ENCODE assay signal across 14 cellular contexts in genomic region chr5:57598756-57599155, GRCh38.
A peak's percentile ranks its signal among the peaks of the same experiment; 100 is the strongest.
DNase-seq lines count a peak whose midpoint lies in the region; TF ChIP-seq lines count a peak whose summit lies in the region.
"Had no signal": no experiment of that assay in that cellular context is flagged by ENCODE, and none has a peak within 500 bp of the region (broad histone marks: within the 10 kb centered on the region; RNA-seq: fewer than 3 reads in every experiment).

No MANE protein-coding gene starts in this region.

- H3K4me3 Mint-ChIP-seq in brain, result no peak overlapping the region
- no peak overlapping the region for H3K4me3 Mint-ChIP-seq in CD8-positive, alpha-beta memory T cell
- H3K4me3 Mint-ChIP-seq: nephron progenitor cell had no signal

- H3K9ac ChIP-seq in neuronal stem cell (ENCODE audit: low read depth, low read length, poor library complexity) (no peak overlapping the region), MM.1S (ENCODE audit: low read length) (no peak overlapping the region)

- H3K14ac ChIP-seq in neuronal stem cell (ENCODE audit: low read length), result no peak overlapping the region

- TF ChIP-seq POLR2A in erythroblast (IDR thresholded peaks at IDR 0.05; ENCODE audit: low read length), result no peak

- H3K27me3 ChIP-seq in neuronal stem cell (ENCODE audit: control insufficient read depth in 3 of 3, insufficient read depth in 3 of 3, low read depth in 1 of 3, low read length in 3 of 3) (no peaks in the 10 kb centered on the region), MM.1S (replicated peaks; ENCODE audit: insufficient read depth, low read length) (no peaks in the 10 kb centered on the region)
- no peaks in the 10 kb centered on the region for H3K27me3 ChIP-seq in CD8-positive, alpha-beta memory T cell (ENCODE audit: insufficient read depth, low read length, poor library complexity, severe bottlenecking)

- H3K36me3 ChIP-seq in neuronal stem cell (replicated peaks in 1 of 2; ENCODE audit: control insufficient read depth in 2 of 2, insufficient read depth in 2 of 2, low read length in 2 of 2) (no peaks in the 10 kb centered on the region), MM.1S (replicated peaks; ENCODE audit: insufficient read depth, low read length) (no peaks in the 10 kb centered on the region)
- no peaks in the 10 kb centered on the region for H3K36me3 ChIP-seq in CD8-positive, alpha-beta memory T cell (ENCODE audit: insufficient read depth, low read length)

- H4K91ac ChIP-seq in neuronal stem cell (ENCODE audit: low read depth, low read length, poor library complexity), result no peak overlapping the region

- no peak overlapping the region for H4K8ac ChIP-seq in neuronal stem cell (ENCODE audit: low read depth, low read length)

- H3K4me1 ChIP-seq in neuronal stem cell (ENCODE audit: control insufficient read depth in 2 of 2, insufficient read depth in 1 of 2, low read depth in 1 of 2, low read length in 2 of 2), result peaks cover 0 to 5% of the 10 kb centered on the region in 2 donors
- H3K4me1 ChIP-seq in MM.1S (ENCODE audit: low read length), result peaks cover 33% of the 10 kb centered on the region
- H3K4me1 ChIP-seq in CD8-positive, alpha-beta memory T cell (ENCODE audit: insufficient read depth, low read length), result no peaks in the 10 kb centered on the region

- no peak overlapping the region for H2BK15ac ChIP-seq in neuronal stem cell (ENCODE audit: low read length)

- H4K20me1 ChIP-seq in MM.1S (ENCODE audit: insufficient read depth, low read length), result no peaks in the 10 kb centered on the region

- no peak overlapping the region for H3K4ac ChIP-seq in neuronal stem cell (ENCODE audit: low read length)

- no peak overlapping the region for H2BK120ac ChIP-seq in neuronal stem cell (ENCODE audit: low read depth, low read length)

- 100% methylated on average over 1 of the region's 3 CpGs; no CpG with 5 or more reads in 1 of the 2 donors for WGBS in neuronal stem cell (ENCODE audit: extremely low coverage in 2 of 2, insufficient read length in 2 of 2, insufficient replicate concordance in 1 of 2), 2 donors

- no peak overlapping the region for H2AK5ac ChIP-seq in neuronal stem cell (ENCODE audit: low read depth, low read length)

- H3K4me1 Mint-ChIP-seq in brain, result peaks cover 51% of the 10 kb centered on the region
- H3K4me1 Mint-ChIP-seq in CD8-positive, alpha-beta memory T cell, result no peaks in the 10 kb centered on the region
- H3K4me1 Mint-ChIP-seq: nephron progenitor cell had no signal

- H3K79me2 ChIP-seq in MM.1S (ENCODE audit: low read length), result no peaks in the 10 kb centered on the region

- H3K27me3 Mint-ChIP-seq in brain, result no peaks in the 10 kb centered on the region
- peaks cover 0 to 13% of the 10 kb centered on the region in 2 donors for H3K27me3 Mint-ChIP-seq in CD8-positive, alpha-beta memory T cell

- POLR2A ChIA-PET in CD8-positive, alpha-beta memory T cell (lab: Charles Lee), result no interaction called here

- no peaks in the 10 kb centered on the region for H3K9me2 ChIP-seq in MM.1S (replicated peaks; ENCODE audit: insufficient read depth, low read length)

- no peaks in the 10 kb centered on the region for H3K9me3 Mint-ChIP-seq in brain
- H3K9me3 Mint-ChIP-seq in CD8-positive, alpha-beta memory T cell, result peaks cover 0 to 4% (median 0%) of the 10 kb centered on the region in 5 donors
- H3K9me3 Mint-ChIP-seq: nephron progenitor cell had no signal

- peak overlapping the region in 3 of 5 experiments; percentile 15 to 63 (median 54) for H3K27ac Mint-ChIP-seq in brain
- no peak overlapping the region for H3K27ac Mint-ChIP-seq in CD8-positive, alpha-beta memory T cell

- H3K4me3 ChIP-seq in neuronal stem cell (ENCODE audit: low read length in 2 of 2) (no peak overlapping the region), MM.1S (ENCODE audit: low read length) (no peak overlapping the region)
- H3K4me3 ChIP-seq in CD8-positive, alpha-beta memory T cell (ENCODE audit: low read length), result no peak overlapping the region

- DNase-seq in GM03348 (ENCODE audit: low spot score) (peak; percentile 46), HK-2 (ENCODE audit: unreplicated experiment) (peak; percentile 13), neuronal stem cell (ENCODE audit: low spot score) (no peak), erythroblast (lab: John Stamatoyannopoulos, UW) (no peak), MM.1S (no peak), NCI-H446 (lab: John Stamatoyannopoulos, UW) (no peak)
- no peak for DNase-seq in CD8-positive, alpha-beta memory T cell
- DNase-seq: activated CD4-positive, CD25-positive, alpha-beta regulatory T cell treated with anti-CD3 and anti-CD28 coated beads, Interleukin-2, amount 50 U/mL, for 72 hours; central memory CD4-positive, alpha-beta T cell; GF-D8; NCI-H1105 treated with DMSO at 0.1 percent for 48 hours; nephron progenitor cell; RPMI8226 had no signal

- H3K79me1 ChIP-seq in neuronal stem cell (ENCODE audit: low read depth, low read length), result no peaks in the 10 kb centered on the region

- no peak overlapping the region for H2BK12ac ChIP-seq in neuronal stem cell (ENCODE audit: low read length)

- H3K4me2 ChIP-seq in neuronal stem cell (ENCODE audit: insufficient read depth, low read length, poor library complexity, severe bottlenecking) (no peak overlapping the region), MM.1S (ENCODE audit: low read depth, low read length) (no peak overlapping the region)

- TF ChIP-seq CTCF in brain (conservative IDR thresholded peaks at IDR 0.05), result no peak
- no peak for TF ChIP-seq CTCF in MM.1S (IDR thresholded peaks at IDR 0.05; ENCODE audit: low read length)

- H3K18ac ChIP-seq in neuronal stem cell (ENCODE audit: low read length), result no peak overlapping the region

- no peak overlapping the region for H2BK5ac ChIP-seq in neuronal stem cell (ENCODE audit: low read length)

- no peak overlapping the region for H3K23ac ChIP-seq in neuronal stem cell (ENCODE audit: low read depth, low read length, poor library complexity)

- H2AFZ ChIP-seq in neuronal stem cell (ENCODE audit: low read length) (peak overlapping the region; percentile 71), MM.1S (ENCODE audit: low read length) (no peak overlapping the region)

- no peaks in the 10 kb centered on the region for H3F3A ChIP-seq in MM.1S (ENCODE audit: insufficient read depth, low read length)

- no peaks in the 10 kb centered on the region for H3K36me3 Mint-ChIP-seq in brain
- H3K36me3 Mint-ChIP-seq in CD8-positive, alpha-beta memory T cell, result no peaks in the 10 kb centered on the region

- CTCF ChIA-PET in CD8-positive, alpha-beta memory T cell (lab: Charles Lee), result no interaction called here

- H3K27ac ChIP-seq in neuronal stem cell (replicated peaks; ENCODE audit: low read length) (no peak overlapping the region), MM.1S (ENCODE audit: low read length) (no peak overlapping the region)
- no peak overlapping the region for H3K27ac ChIP-seq in CD8-positive, alpha-beta memory T cell (ENCODE audit: low read depth, low read length)

- H3K9me3 ChIP-seq in neuronal stem cell (replicated peaks in 1 of 2; ENCODE audit: control insufficient read depth in 2 of 2, insufficient read depth in 1 of 2, low read depth in 1 of 2, low read length in 2 of 2), result no peaks in the 10 kb centered on the region
- no peaks in the 10 kb centered on the region for H3K9me3 ChIP-seq in MM.1S (replicated peaks; ENCODE audit: insufficient read depth, low read length)
- no peaks in the 10 kb centered on the region for H3K9me3 ChIP-seq in CD8-positive, alpha-beta memory T cell (ENCODE audit: low read length)

Comparison
In these comparisons a context has a peak if more than half of its experiments do, and no peak if none do; other contexts are left out.
1. DNase-seq: peak in GM03348 (single experiment) and HK-2 (single experiment); none in neuronal stem cell (single experiment), erythroblast (0 of 2), MM.1S (single experiment), NCI-H446 (0 of 2) and CD8-positive, alpha-beta memory T cell (0 of 5).
2. H3K27ac Mint-ChIP-seq: peak in brain (3 of 5); none in CD8-positive, alpha-beta memory T cell (0 of 8).